Comparison of ENCODE assay signal across 8 cellular contexts in the genomic region with DNA sequence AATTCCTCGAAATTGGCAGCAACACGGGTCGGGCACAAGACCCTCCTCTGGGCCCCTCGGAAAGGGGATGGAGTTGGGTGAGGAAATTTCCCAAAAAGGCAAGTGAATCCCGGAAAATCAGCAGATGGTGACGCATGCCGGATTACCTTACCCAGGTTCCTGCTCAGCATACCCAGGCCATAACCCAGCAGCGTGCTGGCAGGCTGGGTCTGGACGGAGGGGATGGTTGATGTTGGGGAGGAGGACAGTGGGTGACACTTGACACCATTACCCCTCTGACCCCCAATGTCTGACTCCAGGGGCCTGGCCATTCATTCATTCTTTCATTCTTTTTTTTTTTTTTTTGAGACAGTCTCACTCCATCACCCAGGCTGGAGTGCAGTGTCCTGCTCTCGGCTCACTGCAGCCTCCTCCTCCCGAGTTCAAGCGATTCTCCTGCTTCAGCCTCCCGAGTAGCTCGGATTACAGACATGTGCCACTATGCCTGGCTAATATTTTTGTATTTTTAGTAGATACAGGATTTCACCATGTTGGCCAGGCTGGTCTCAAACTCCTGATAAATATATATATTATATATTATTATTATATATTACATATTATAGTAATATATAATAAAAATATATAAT. TPM values are rescaled to one million over a fixed set of nuclear protein-coding genes. Genes with fewer than 3 reads are reported as not detected.
DNase-seq lines count a peak whose midpoint lies in the region; ATAC-seq and TF ChIP-seq lines count a peak whose summit lies in the region.

No MANE protein-coding gene starts in this region.

- H4K20me1 ChIP-seq in PC-3 (ENCODE audit: low read length), result peaks cover 13% of the 10 kb centered on the region

- DNase-seq in A172 (ENCODE audit: low spot score) (peak; percentile 56), G401 (ENCODE audit: low spot score) (peak; percentile 68), PC-3 (peak; percentile 44), coronary artery (ENCODE audit: low spot score) (no peak), lung microvascular endothelial cell (ENCODE audit: low read depth in 2 of 2) (peak; percentile 62 to 67), transverse colon (peak; percentile 27), activated gamma-delta T cell (lab: John Stamatoyannopoulos, UW) (no peak)

- TF ChIP-seq CTCF in PC-3 (conservative IDR thresholded peaks at IDR 0.05; ENCODE audit: low read depth, low read length) (no peak), coronary artery (IDR thresholded peaks at IDR 0.05) (no peak), transverse colon (IDR thresholded peaks at IDR 0.05) (no peak)

- H3K9me2 ChIP-seq in PC-3 (replicated peaks; ENCODE audit: low read length), result no peaks in the 10 kb centered on the region

- H2AFZ ChIP-seq in PC-3 (ENCODE audit: low read length), result peak overlapping the region; percentile 82

- H3K27ac ChIP-seq in PC-3 (ENCODE audit: low read length), result peak overlapping the region; percentile 78
- peak overlapping the region; percentile 87 to 92 for H3K27ac ChIP-seq in coronary artery
- peak overlapping the region; percentile 85 to 91 (median 89) for H3K27ac ChIP-seq in transverse colon

- H3K9me3 ChIP-seq in PC-3 (ENCODE audit: low read length) (no peaks in the 10 kb centered on the region), transverse colon (no peaks in the 10 kb centered on the region)

- CTCF ChIA-PET in PC-3 (lab: Charles Lee), result interaction anchor here (0.6 kb wide), 1 partner anchor 197 kb away, joined by 4 read pairs; no protein-coding TSS in a partner anchor

- H3K9ac ChIP-seq in PC-3 (ENCODE audit: low read length), result peak overlapping the region; percentile 94

- no peak for TF ChIP-seq POLR2A in transverse colon (IDR thresholded peaks at IDR 0.05)

- TF ChIP-seq EP300 in transverse colon (IDR thresholded peaks at IDR 0.05; ENCODE audit: low read depth), result no peak

- no peaks in the 10 kb centered on the region for H3F3A ChIP-seq in PC-3 (ENCODE audit: low read length, unreplicated experiment)

- peaks cover 40% of the 10 kb centered on the region for H3K4me1 ChIP-seq in PC-3 (ENCODE audit: insufficient read depth, low read length)
- peaks cover 3 to 42% (median 15%) of the 10 kb centered on the region in 4 donors for H3K4me1 ChIP-seq in transverse colon

- H3K4me3 ChIP-seq in PC-3 (ENCODE audit: low read length) (peak overlapping the region; percentile 89), coronary artery (peak overlapping the region; percentile 93), transverse colon (peak overlapping the region; percentile 53 to 86 (median 80))

- H3K79me2 ChIP-seq in PC-3 (ENCODE audit: low read length), result peaks cover 54% of the 10 kb centered on the region

- peaks cover 13% of the 10 kb centered on the region for H3K36me3 ChIP-seq in PC-3 (ENCODE audit: low read depth, low read length)
- H3K36me3 ChIP-seq in transverse colon, result peaks cover 0 to 7% (median 0%) of the 10 kb centered on the region in 4 donors

- POLR2A ChIA-PET in PC-3 (lab: Charles Lee; ENCODE audit: unreplicated experiment), result interaction anchor here (0.7 to 1.3 kb wide), 2 partner anchors 51 to 56 kb away, joined by 6 to 7 read pairs; no protein-coding TSS in a partner anchor

- ATAC-seq in PC-3, result peak; percentile 45
- no peak for ATAC-seq in HG03159 (IDR thresholded peaks at IDR 0.05; ENCODE audit: unreplicated experiment)

- intact Hi-C loops in PC-3 (cut with micrococcal nuclease) (loop anchor here (5.0 kb wide), 1 partner anchor 57 kb away; no protein-coding TSS in a partner anchor), transverse colon (cut with DNase I; ENCODE audit: low total_unique reads) (no loop called here)

- in situ Hi-C loops in G401 (cut with HindIII; ENCODE audit: low sequenced_read_pairs), result no loop called here
- in situ Hi-C loops in transverse colon (cut with MboI; ENCODE audit: low pct_ligation_motif_present in 1 of 4, low pct_unique_long_range_greater_than_20kb in 1 of 4, low sequenced_read_pairs in 3 of 4), result no loop called here

- peak overlapping the region; percentile 88 for H3K4me2 ChIP-seq in PC-3 (ENCODE audit: low read length)

- TSS peak; percentile 59 for BruUV-seq in PC-3 (replicated peaks; lab: Mats Ljungman, UMichigan)

- no peaks in the 10 kb centered on the region for H3K27me3 ChIP-seq in PC-3 (ENCODE audit: low read length)
- no peaks in the 10 kb centered on the region for H3K27me3 ChIP-seq in transverse colon

- 0 to 9% methylated on average over 6 to 14 of the region's 14 CpGs for WGBS in transverse colon (ENCODE audit: low coverage in 1 of 2), 2 donors

RNA-seq across cellular contexts. Expression of a gene that starts 0.8 kb away (rescaled TPM):
- 60.2 and 76.1 TPM in 2 replicates for total RNA-seq in A172 (2014; rRNA removed; shearing (Covaris generic))
- total RNA-seq in G401 (2014; rRNA removed; shearing (Covaris generic)), result 36.7 and 43.1 TPM in 2 replicates
- 67.8 and 75.3 TPM in 2 replicates for total RNA-seq in PC-3 (2014; rRNA removed)
- 54.9 and 69.4 TPM in 2 replicates for total RNA-seq in lung microvascular endothelial cell
- 10 to 100 TPM; 26.2 to 49.0 (median 33.3) TPM for total RNA-seq in transverse colon

RNA-seq across cellular contexts. Expression of a gene that starts 26.8 kb away (rescaled TPM):
- total RNA-seq in A172 (2014; rRNA removed; shearing (Covaris generic)), result not detected in 2 replicates
- total RNA-seq in G401 (2014; rRNA removed; shearing (Covaris generic)), result 0.78 TPM in 1 of 2 replicates, not detected in the other
- total RNA-seq in PC-3 (2014; rRNA removed) (2.2 and 4.3 TPM in 2 replicates), lung microvascular endothelial cell (0.44 and 1.2 TPM in 2 replicates), transverse colon (10 to 100 TPM in 2 of 4 donors, 1 to 10 TPM in 2; 3.8 to 19.1 (median 9.9) TPM)

RNA-seq across cellular contexts. Expression of a gene that starts 31.1 kb away (rescaled TPM):
- not detected in 2 replicates for total RNA-seq in A172 (2014; rRNA removed; shearing (Covaris generic))
- total RNA-seq in G401 (2014; rRNA removed; shearing (Covaris generic)), result not detected in 2 replicates
- total RNA-seq in PC-3 (2014; rRNA removed) (not detected in 2 replicates), lung microvascular endothelial cell (0.22 TPM in 1 of 2 replicates, not detected in the other), transverse colon (not detected)

RNA-seq across cellular contexts. Expression of a gene that starts 54.4 kb away (rescaled TPM):
- total RNA-seq in A172 (2014; rRNA removed; shearing (Covaris generic)), result not detected in 2 replicates
- total RNA-seq in G401 (2014; rRNA removed; shearing (Covaris generic)), result not detected in 2 replicates
- not detected in 2 replicates for total RNA-seq in PC-3 (2014; rRNA removed)
- total RNA-seq in lung microvascular endothelial cell, result under 0.01 TPM in 1 of 2 replicates, not detected in the other
- total RNA-seq in transverse colon, result not detected

Comparison
In these comparisons a context has a peak if more than half of its experiments do, and no peak if none do; other contexts are left out.
1. DNase-seq: peak in A172 (single experiment), G401 (single experiment), PC-3 (single experiment), lung microvascular endothelial cell (2 of 2) and transverse colon (single experiment); none in coronary artery (single experiment) and activated gamma-delta T cell (single experiment).
2. Peak in every context shown above with its lines, with median percentiles within 50 percentile points of each other: H3K27ac ChIP-seq and H3K4me3 ChIP-seq.